In genomic region chr12:62269464-62270228, GRCh38 we compare ENCODE assay signal across 27 cellular contexts. TPM values are rescaled to one million over a fixed set of nuclear protein-coding genes. Genes with fewer than 3 reads are reported as not detected.
DNase-seq lines count a peak whose midpoint lies in the region; ATAC-seq and TF ChIP-seq lines count a peak whose summit lies in the region.
"Had no signal": no experiment of that assay in that cellular context is flagged by ENCODE, and none has a peak within 500 bp of the region (broad histone marks: within the 10 kb centered on the region; RNA-seq: fewer than 3 reads in every experiment).

No MANE protein-coding gene starts in this region.

- CTCF ChIA-PET in CD8-positive, alpha-beta T cell (lab: Charles Lee): no interaction called here

- H3K4me3 ChIP-seq in CD8-positive, alpha-beta T cell (ENCODE audit: low read depth, low read length): no peak overlapping the region
- H3K4me3 ChIP-seq: psoas muscle, tibial artery had no signal

- peaks cover 79% of the 10 kb centered on the region for H3K4me1 Mint-ChIP-seq in CD14-positive monocyte
- peaks cover 94% of the 10 kb centered on the region for H3K4me1 Mint-ChIP-seq in CD8-positive, alpha-beta T cell (ENCODE audit: low read depth)
- peaks cover 64% of the 10 kb centered on the region for H3K4me1 Mint-ChIP-seq in activated naive CD8-positive, alpha-beta T cell treated with anti-CD3 and anti-CD28 coated beads, Interleukin-2, amount 10 ng/mL, durations not matched to agents 7 days and 5 days
- peaks cover 62 to 80% of the 10 kb centered on the region in 2 donors for H3K4me1 Mint-ChIP-seq in natural killer cell treated with Interleukin-12 subunit alpha and Interleukin-12 subunit beta and Interleukin-15 and Interleukin-18, amount 100 ng/mL, for 72 hours (ENCODE audit: low read depth in 2 of 2)
- H3K4me1 Mint-ChIP-seq: H9 had no signal

- intact Hi-C loops in CD14-positive monocyte (cut with micrococcal nuclease): no loop called here
- intact Hi-C loops in CD8-positive, alpha-beta T cell (cut with DNase I, micrococcal nuclease): no loop called here

- peaks cover 8 to 20% of the 10 kb centered on the region in 2 donors for H3K36me3 Mint-ChIP-seq in CD14-positive monocyte
- peaks cover 14% of the 10 kb centered on the region for H3K36me3 Mint-ChIP-seq in CD8-positive, alpha-beta T cell
- H3K36me3 Mint-ChIP-seq in activated naive CD8-positive, alpha-beta T cell treated with anti-CD3 and anti-CD28 coated beads, Interleukin-2, amount 10 ng/mL, durations not matched to agents 7 days and 5 days: peaks cover 29% of the 10 kb centered on the region
- H3K36me3 Mint-ChIP-seq in natural killer cell treated with Interleukin-12 subunit alpha and Interleukin-12 subunit beta and Interleukin-15 and Interleukin-18, amount 100 ng/mL, for 72 hours: peaks cover 4% of the 10 kb centered on the region

- peak overlapping the region in 5 of 7 donors; percentile 35 to 85 (median 72) for H3K27ac Mint-ChIP-seq in CD14-positive monocyte
- H3K27ac Mint-ChIP-seq in CD8-positive, alpha-beta T cell: no peak overlapping the region
- H3K27ac Mint-ChIP-seq in activated naive CD8-positive, alpha-beta T cell treated with anti-CD3 and anti-CD28 coated beads, Interleukin-2, amount 10 ng/mL, durations not matched to agents 7 days and 5 days: no peak overlapping the region
- H3K27ac Mint-ChIP-seq in natural killer cell treated with Interleukin-12 subunit alpha and Interleukin-12 subunit beta and Interleukin-15 and Interleukin-18, amount 100 ng/mL, for 72 hours: peak overlapping the region; percentile 52 to 80
- H3K27ac Mint-ChIP-seq: H9; T-helper 1 cell treated with Interleukin-12 subunit alpha and Interleukin-12 subunit beta and Interleukin-4 antibody, amounts not matched to agents 30 μg/mL and 1 μg/mL, for 36 hours had no signal

- H3K27me3 Mint-ChIP-seq in CD14-positive monocyte (ENCODE audit: low read depth in 3 of 3): no peaks in the 10 kb centered on the region
- no peaks in the 10 kb centered on the region for H3K27me3 Mint-ChIP-seq in CD8-positive, alpha-beta T cell (ENCODE audit: low read depth)
- H3K27me3 Mint-ChIP-seq in activated naive CD8-positive, alpha-beta T cell treated with anti-CD3 and anti-CD28 coated beads, Interleukin-2, amount 10 ng/mL, durations not matched to agents 7 days and 5 days: no peaks in the 10 kb centered on the region
- no peaks in the 10 kb centered on the region for H3K27me3 Mint-ChIP-seq in natural killer cell treated with Interleukin-12 subunit alpha and Interleukin-12 subunit beta and Interleukin-15 and Interleukin-18, amount 100 ng/mL, for 72 hours

- H3K9me3 Mint-ChIP-seq in CD14-positive monocyte: no peaks in the 10 kb centered on the region
- H3K9me3 Mint-ChIP-seq in CD8-positive, alpha-beta T cell: no peaks in the 10 kb centered on the region
- no peaks in the 10 kb centered on the region for H3K9me3 Mint-ChIP-seq in activated naive CD8-positive, alpha-beta T cell treated with anti-CD3 and anti-CD28 coated beads, Interleukin-2, amount 10 ng/mL, durations not matched to agents 7 days and 5 days
- H3K9me3 Mint-ChIP-seq in natural killer cell treated with Interleukin-12 subunit alpha and Interleukin-12 subunit beta and Interleukin-15 and Interleukin-18, amount 100 ng/mL, for 72 hours: no peaks in the 10 kb centered on the region
- H3K9me3 Mint-ChIP-seq: H9; T-helper 1 cell treated with Interleukin-12 subunit alpha and Interleukin-12 subunit beta and Interleukin-4 antibody, amounts not matched to agents 30 μg/mL and 1 μg/mL, for 36 hours had no signal

- H3K9me3 ChIP-seq in CD8-positive, alpha-beta T cell (ENCODE audit: low read length): no peaks in the 10 kb centered on the region
- H3K9me3 ChIP-seq: psoas muscle, SK-N-SH, tibial artery had no signal

- DNase-seq in CD14-positive monocyte (ENCODE audit: low spot score) (no peak), AG08396 (ENCODE audit: low spot score) (no peak)
- DNase-seq in CD8-positive, alpha-beta T cell: no peak
- no peak for DNase-seq in activated naive CD8-positive, alpha-beta T cell treated with anti-CD3 and anti-CD28 coated beads, Interleukin-2, amount 10 ng/mL, durations not matched to agents 7 days and 5 days
- no peak for DNase-seq in natural killer cell treated with Interleukin-12 subunit alpha and Interleukin-12 subunit beta and Interleukin-15 and Interleukin-18, amount 100 ng/mL, for 72 hours (ENCODE audit: low spot score)
- DNase-seq: activated CD4-positive, alpha-beta T cell treated with anti-CD3 and anti-CD28 coated beads, Interleukin-2, amount 50 U/mL, for 48 hours; activated CD4-positive, CD25-positive, alpha-beta regulatory T cell; activated CD8-positive, alpha-beta memory T cell treated with anti-CD3 and anti-CD28 coated beads, Interleukin-2, amount 50 U/mL, for 4 hours; activated effector memory CD4-positive, alpha-beta T cell treated with Interleukin-2 at 50 U/mL for 16 hours; caudate nucleus; H9; head of caudate nucleus; kidney; left ventricle myocardium superior; NCI-H1417; NCI-H2029 treated with DMSO at 0.1 percent for 48 hours; NCI-H2227 treated with DMSO at 0.1 percent for 48 hours; NCI-H526; occipital lobe; psoas muscle; SK-N-SH; stimulated activated CD4-positive, alpha-beta T cell treated with anti-CD3 and anti-CD28 coated beads, Interleukin-4, amount 100 ng/mL, for 24 hours; tibial artery had no signal

- ATAC-seq in CD8-positive, alpha-beta T cell: no peak
- ATAC-seq in activated naive CD8-positive, alpha-beta T cell treated with anti-CD3 and anti-CD28 coated beads, Interleukin-2, amount 10 ng/mL, durations not matched to agents 7 days and 5 days (ENCODE audit: low read depth): no peak
- ATAC-seq in natural killer cell treated with Interleukin-12 subunit alpha and Interleukin-12 subunit beta and Interleukin-15 and Interleukin-18, amount 100 ng/mL, for 72 hours: no peak
- ATAC-seq in HG03039 (IDR thresholded peaks at IDR 0.05; ENCODE audit: unreplicated experiment) (no peak), GM21737 (IDR thresholded peaks at IDR 0.05; ENCODE audit: unreplicated experiment) (no peak)
- ATAC-seq: left ventricle myocardium superior had no signal

- no peak for TF ChIP-seq CTCF in CD14-positive monocyte (IDR thresholded peaks at IDR 0.05)
- TF ChIP-seq CTCF in CD8-positive, alpha-beta T cell (IDR thresholded peaks at IDR 0.05): no peak

- POLR2A ChIA-PET in CD8-positive, alpha-beta T cell (lab: Charles Lee): interaction anchor here (0.7 kb wide), 1 partner anchor 9 kb away, joined by 5 read pairs; no protein-coding TSS in a partner anchor
- POLR2A ChIA-PET in activated naive CD8-positive, alpha-beta T cell treated with anti-CD3 and anti-CD28 coated beads, Interleukin-2, amount 10 ng/mL, durations not matched to agents 7 days and 5 days (lab: Charles Lee): no interaction called here

- peaks cover 81% of the 10 kb centered on the region for H3K4me1 ChIP-seq in CD8-positive, alpha-beta T cell (ENCODE audit: insufficient read depth, low read length)

- H3K4me3 Mint-ChIP-seq in CD14-positive monocyte: no peak overlapping the region
- peak overlapping the region; percentile 27 for H3K4me3 Mint-ChIP-seq in CD8-positive, alpha-beta T cell
- H3K4me3 Mint-ChIP-seq in activated naive CD8-positive, alpha-beta T cell treated with anti-CD3 and anti-CD28 coated beads, Interleukin-2, amount 10 ng/mL, durations not matched to agents 7 days and 5 days: peak overlapping the region; percentile 40
- no peak overlapping the region for H3K4me3 Mint-ChIP-seq in natural killer cell treated with Interleukin-12 subunit alpha and Interleukin-12 subunit beta and Interleukin-15 and Interleukin-18, amount 100 ng/mL, for 72 hours
- H3K4me3 Mint-ChIP-seq: H9 had no signal

- H3K36me3 ChIP-seq in CD8-positive, alpha-beta T cell (ENCODE audit: insufficient read depth, low read length): no peaks in the 10 kb centered on the region
- H3K36me3 ChIP-seq: tibial artery had no signal

- no peak overlapping the region for H3K27ac ChIP-seq in CD8-positive, alpha-beta T cell (ENCODE audit: low read depth, low read length)
- H3K27ac ChIP-seq: C4-2B, psoas muscle, tibial artery had no signal

- no peaks in the 10 kb centered on the region for H3K27me3 ChIP-seq in CD8-positive, alpha-beta T cell (ENCODE audit: insufficient read depth, low read length)
- H3K27me3 ChIP-seq: tibial artery had no signal

RNA-seq across cellular contexts. Expression of gene USP15, which starts 9.4 kb away (rescaled TPM):
- polyA plus RNA-seq in CD14-positive monocyte: 100 to 1,000 TPM; 146 to 180 TPM
- 100 to 1,000 TPM; 213 to 224 TPM for total RNA-seq in CD8-positive, alpha-beta T cell
- total RNA-seq in activated naive CD8-positive, alpha-beta T cell treated with anti-CD3 and anti-CD28 coated beads, Interleukin-2, amount 10 ng/mL, durations not matched to agents 7 days and 5 days: 100 to 1,000 TPM; 163 TPM
- total RNA-seq in natural killer cell treated with Interleukin-12 subunit alpha and Interleukin-12 subunit beta and Interleukin-15 and Interleukin-18, amount 100 ng/mL, for 72 hours: 100 to 1,000 TPM; 154 to 159 TPM

Comparison
In these comparisons a context has a peak if more than half of its experiments do, and no peak if none do; other contexts are left out.
1. H3K27ac Mint-ChIP-seq: peak in CD14-positive monocyte (5 of 7) and natural killer cell treated with Interleukin-12 subunit alpha and Interleukin-12 subunit beta and Interleukin-15 and Interleukin-18, amount 100 ng/mL, for 72 hours (2 of 2); none in CD8-positive, alpha-beta T cell (single experiment) and activated naive CD8-positive, alpha-beta T cell treated with anti-CD3 and anti-CD28 coated beads, Interleukin-2, amount 10 ng/mL, durations not matched to agents 7 days and 5 days (single experiment).
2. H3K4me3 Mint-ChIP-seq: peak in CD8-positive, alpha-beta T cell (single experiment) and activated naive CD8-positive, alpha-beta T cell treated with anti-CD3 and anti-CD28 coated beads, Interleukin-2, amount 10 ng/mL, durations not matched to agents 7 days and 5 days (single experiment); none in CD14-positive monocyte (0 of 2) and natural killer cell treated with Interleukin-12 subunit alpha and Interleukin-12 subunit beta and Interleukin-15 and Interleukin-18, amount 100 ng/mL, for 72 hours (single experiment).